ENCODE assay signal across 10 cellular contexts in the genomic region with DNA sequence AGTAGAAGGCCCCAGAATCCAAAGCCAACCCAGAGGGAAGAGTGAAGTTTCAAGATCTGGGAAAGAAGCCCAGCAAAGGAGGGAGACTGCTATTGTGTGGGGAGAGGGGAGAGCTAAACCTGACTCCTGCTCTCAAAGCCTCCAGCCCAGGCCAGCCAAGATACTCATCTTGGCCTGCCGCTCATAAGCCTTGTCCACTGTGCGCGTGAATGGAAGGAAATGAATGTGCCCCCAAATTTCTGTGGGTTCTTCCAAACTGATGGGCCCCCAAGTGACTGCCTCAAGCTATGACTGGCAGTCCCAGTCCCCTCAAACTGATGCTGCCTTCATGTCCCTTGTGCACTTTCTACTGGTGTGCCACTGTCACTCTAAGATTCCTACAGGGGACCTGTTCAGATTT. TPM values are rescaled to one million over a fixed set of nuclear protein-coding genes. Genes with fewer than 3 reads are reported as not detected.
A peak's percentile ranks its signal among the peaks of the same experiment; 100 is the strongest.
DNase-seq lines count a peak whose midpoint lies in the region; ATAC-seq and TF ChIP-seq lines count a peak whose summit lies in the region.
"Had no signal": no experiment of that assay in that cellular context is flagged by ENCODE, and none has a peak within 500 bp of the region (broad histone marks: within the 10 kb centered on the region; RNA-seq: fewer than 3 reads in every experiment).

No MANE protein-coding gene starts in this region.

- POLR2A ChIA-PET in CD4-positive, alpha-beta memory T cell (lab: Charles Lee; ENCODE audit: partially characterized antibody) = no interaction called here

- intact Hi-C loops in CD4-positive, alpha-beta memory T cell (cut with micrococcal nuclease) = loop anchor here (10.0 kb wide), 1 partner anchor 417 kb away; no protein-coding TSS in a partner anchor
- intact Hi-C loops in ovary (cut with DNase I) = loop anchor here (5.0 to 10.0 kb wide), 10 partner anchors 107 to 357 kb away; no protein-coding TSS in a partner anchor

- H3K36me3 Mint-ChIP-seq in CD4-positive, alpha-beta memory T cell = no peaks in the 10 kb centered on the region
- peaks cover 2% of the 10 kb centered on the region for H3K36me3 Mint-ChIP-seq in T-helper 17 cell (ENCODE audit: low read depth)
- H3K36me3 Mint-ChIP-seq: activated CD8-positive, alpha-beta memory T cell treated with anti-CD3 and anti-CD28 coated beads, Interleukin-2, amount 10 ng/mL, durations not matched to agents 7 days and 5 days had no signal

- peak overlapping the region; percentile 72 to 85 (median 83) for H3K4me3 Mint-ChIP-seq in CD4-positive, alpha-beta memory T cell
- peak overlapping the region; percentile 82 for H3K4me3 Mint-ChIP-seq in T-helper 17 cell

- H3K4me1 ChIP-seq in CD4-positive, alpha-beta memory T cell (ENCODE audit: insufficient read depth, low read length) = peaks cover 15% of the 10 kb centered on the region
- peaks cover 16% of the 10 kb centered on the region for H3K4me1 ChIP-seq in ovary (ENCODE audit: insufficient read depth)

- no peaks in the 10 kb centered on the region for H3K9me3 ChIP-seq in CD4-positive, alpha-beta memory T cell (ENCODE audit: control insufficient read depth in 1 of 2, low read length in 2 of 2)
- no peaks in the 10 kb centered on the region for H3K9me3 ChIP-seq in T-helper 17 cell (ENCODE audit: control insufficient read depth, low read length, poor library complexity, severe bottlenecking)
- H3K9me3 ChIP-seq in ovary = no peaks in the 10 kb centered on the region

- TF ChIP-seq CTCF in foreskin fibroblast (IDR thresholded peaks at IDR 0.05; ENCODE audit: low read depth, low read length) (no peak), ovary (IDR thresholded peaks at IDR 0.05) (no peak)

- 77 to 79% (median 78%) methylated on average over 3 of the region's 3 CpGs for WGBS in ovary, 3 donors

- TF ChIP-seq EP300 in ovary (IDR thresholded peaks at IDR 0.05) = no peak

- CTCF ChIA-PET in CD4-positive, alpha-beta memory T cell (lab: Charles Lee; ENCODE audit: partially characterized antibody) = interaction anchor here (1.6 to 11.2 kb wide), 2 partner anchors 10 to 217 kb away, joined by 3 to 234 read pairs; no protein-coding TSS in a partner anchor

- TF ChIP-seq POLR2A in ovary (IDR thresholded peaks at IDR 0.05) = no peak

- no peak overlapping the region for H3K4me3 ChIP-seq in CD4-positive, alpha-beta memory T cell (ENCODE audit: low read length in 2 of 2)
- H3K4me3 ChIP-seq in foreskin fibroblast (ENCODE audit: low read depth in 1 of 2, low read length in 2 of 2) = peak overlapping the region; percentile 71 to 76
- H3K4me3 ChIP-seq in ovary = peak overlapping the region; percentile 71

- H3K27me3 Mint-ChIP-seq in CD4-positive, alpha-beta memory T cell = peaks cover 20 to 22% of the 10 kb centered on the region in 2 donors
- peaks cover 43% of the 10 kb centered on the region for H3K27me3 Mint-ChIP-seq in T-helper 17 cell

- H3K27ac ChIP-seq in CD4-positive, alpha-beta memory T cell (ENCODE audit: low read depth, low read length) = no peak overlapping the region
- H3K27ac ChIP-seq in ovary = peak overlapping the region; percentile 40 to 80

- no peak overlapping the region for H3K27ac Mint-ChIP-seq in CD4-positive, alpha-beta memory T cell
- H3K27ac Mint-ChIP-seq in T-helper 17 cell = no peak overlapping the region
- H3K27ac Mint-ChIP-seq: activated CD8-positive, alpha-beta memory T cell treated with anti-CD3 and anti-CD28 coated beads, Interleukin-2, amount 10 ng/mL, durations not matched to agents 7 days and 5 days had no signal

- no peaks in the 10 kb centered on the region for H3K9me3 Mint-ChIP-seq in CD4-positive, alpha-beta memory T cell

- ATAC-seq in T-helper 17 cell (no peak), GM19328 (IDR thresholded peaks at IDR 0.05; ENCODE audit: unreplicated experiment) (no peak), GM21717 (IDR thresholded peaks at IDR 0.05; ENCODE audit: unreplicated experiment) (no peak), HG02973 (IDR thresholded peaks at IDR 0.05; ENCODE audit: unreplicated experiment) (no peak)
- ATAC-seq: activated CD8-positive, alpha-beta memory T cell treated with anti-CD3 and anti-CD28 coated beads, Interleukin-2, amount 10 ng/mL, durations not matched to agents 7 days and 5 days had no signal

- H3K4me1 Mint-ChIP-seq in CD4-positive, alpha-beta memory T cell = peaks cover 6 to 18% (median 8%) of the 10 kb centered on the region in 4 donors
- peaks cover 15% of the 10 kb centered on the region for H3K4me1 Mint-ChIP-seq in T-helper 17 cell

- H3K36me3 ChIP-seq in CD4-positive, alpha-beta memory T cell (ENCODE audit: insufficient read depth, low read length) = no peaks in the 10 kb centered on the region
- no peaks in the 10 kb centered on the region for H3K36me3 ChIP-seq in ovary

- DNase-seq in CD4-positive, alpha-beta memory T cell = no peak
- DNase-seq in T-helper 17 cell (no peak), foreskin fibroblast (no peak), ovary (no peak)
- DNase-seq in stimulated activated CD8-positive, alpha-beta memory T cell treated with anti-CD3 and anti-CD28 coated beads, Interleukin-4, amount 100 ng/mL, for 48 hours = no peak
- DNase-seq: activated CD8-positive, alpha-beta memory T cell treated with anti-CD3 and anti-CD28 coated beads, Interleukin-2, amount 10 ng/mL, durations not matched to agents 7 days and 5 days; DMS79 had no signal

- H3K27me3 ChIP-seq in CD4-positive, alpha-beta memory T cell (ENCODE audit: insufficient read depth, low read length) = peaks cover 18% of the 10 kb centered on the region
- no peaks in the 10 kb centered on the region for H3K27me3 ChIP-seq in ovary

RNA-seq across cellular contexts. Expression of a gene that starts 2.0 kb away (rescaled TPM):
- total RNA-seq in CD4-positive, alpha-beta memory T cell = 1 to 10 TPM; 3.5 to 4.0 TPM
- polyA plus RNA-seq in CD4-positive, alpha-beta memory T cell = under 1 TPM; 0.10 to 0.11 TPM
- 1 to 10 TPM; 1.0 to 2.2 TPM for total RNA-seq in T-helper 17 cell
- 10 to 100 TPM; 15.3 to 71.5 (median 55.5) TPM for total RNA-seq in ovary
- 10 to 100 TPM; 10.7 to 15.2 TPM for polyA plus RNA-seq in ovary

Comparison
In these comparisons a context has a peak if more than half of its experiments do, and no peak if none do; other contexts are left out.
1. H3K4me3 ChIP-seq: peak in foreskin fibroblast (2 of 2) and ovary (single experiment); none in CD4-positive, alpha-beta memory T cell (0 of 2).